14 cellular contexts compared by ENCODE assay signal in the genomic region with DNA sequence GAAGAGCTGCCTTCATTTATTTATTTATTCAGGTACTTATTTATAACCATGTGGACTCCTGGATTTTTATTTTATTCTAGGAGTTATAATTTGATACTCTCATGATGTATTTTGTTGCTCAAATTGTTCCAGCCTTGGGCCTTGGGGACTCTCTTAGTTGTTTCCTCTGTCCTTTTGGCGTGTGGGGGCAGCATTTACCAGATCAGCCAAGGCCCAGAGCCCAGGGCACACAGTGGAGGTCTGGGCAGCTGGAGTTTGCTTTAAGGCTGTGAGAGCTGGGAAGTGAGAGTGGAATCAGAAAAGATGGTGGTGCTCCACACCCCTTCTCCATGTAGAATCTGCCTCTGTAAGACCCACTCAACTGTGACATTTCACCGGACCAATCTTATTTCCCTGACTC.
DNase-seq lines count a peak whose midpoint lies in the region; ATAC-seq and TF ChIP-seq lines count a peak whose summit lies in the region.
"Had no signal": no experiment of that assay in that cellular context is flagged by ENCODE, and none has a peak within 500 bp of the region (broad histone marks: within the 10 kb centered on the region; RNA-seq: fewer than 3 reads in every experiment).

No MANE protein-coding gene starts in this region.

- no peak overlapping the region for H4K8ac ChIP-seq in IMR-90 (ENCODE audit: low read depth in 2 of 2, low read length in 2 of 2)
- H4K8ac ChIP-seq in mesenchymal stem cell (ENCODE audit: low read length) = no peak overlapping the region

- no peaks in the 10 kb centered on the region for H4K20me1 ChIP-seq in IMR-90 (ENCODE audit: insufficient read depth, low read length)

- H3K36me3 ChIP-seq in IMR-90 (ENCODE audit: control insufficient read depth, insufficient read depth, low read length) (no peaks in the 10 kb centered on the region), esophagus muscularis mucosa (no peaks in the 10 kb centered on the region), vagina (no peaks in the 10 kb centered on the region), mesenchymal stem cell (ENCODE audit: control insufficient read depth in 1 of 2, insufficient read depth in 2 of 2, low read depth in 1 of 2, low read length in 2 of 2) (no peaks in the 10 kb centered on the region)
- H3K36me3 ChIP-seq: gastrocnemius medialis, SJCRH30, transverse colon had no signal

- H2BK120ac ChIP-seq in IMR-90 (ENCODE audit: low read depth, low read length) (no peak overlapping the region), mesenchymal stem cell (ENCODE audit: low read depth, low read length) (no peak overlapping the region)

- H3K9ac ChIP-seq in IMR-90 (ENCODE audit: low read depth, low read length) (no peak overlapping the region), mesenchymal stem cell (ENCODE audit: low read length) (no peak overlapping the region)
- H3K9ac ChIP-seq: KMS-11 had no signal

- no peaks in the 10 kb centered on the region for H3K9me3 ChIP-seq in IMR-90 (ENCODE audit: control insufficient read depth, insufficient read depth, low read length)
- H3K9me3 ChIP-seq in esophagus muscularis mucosa = no peaks in the 10 kb centered on the region
- no peaks in the 10 kb centered on the region for H3K9me3 ChIP-seq in vagina
- H3K9me3 ChIP-seq in mesenchymal stem cell (ENCODE audit: control insufficient read depth, low read length) = no peaks in the 10 kb centered on the region
- H3K9me3 ChIP-seq: gastrocnemius medialis, SJCRH30, transverse colon had no signal

- no peak for DNase-seq in AG09319 (ENCODE audit: extremely low read depth, low read depth)
- no peak for DNase-seq in IMR-90
- DNase-seq in esophagus muscularis mucosa (ENCODE audit: extremely low spot score) = no peak
- peak; percentile 24 for DNase-seq in myocyte (ENCODE audit: low read depth)
- no peak for DNase-seq in KBM-7
- DNase-seq in SW 1271 (lab: John Stamatoyannopoulos, UW) = no peak
- no peak for DNase-seq in vagina (ENCODE audit: extremely low spot score in 2 of 2)
- DNase-seq in mesenchymal stem cell = no peak
- DNase-seq: NCI-H226, transverse colon had no signal

- peak; percentile 6 for TF ChIP-seq CTCF in AG09319 (IDR thresholded peaks at IDR 0.05; ENCODE audit: low read depth, low read length)
- peak; percentile 30; the same call in 1 of the 2 replicates for TF ChIP-seq CTCF in IMR-90 (conservative IDR thresholded peaks at IDR 0.05; ENCODE audit: low read depth, low read length)
- TF ChIP-seq CTCF in esophagus muscularis mucosa (IDR thresholded peaks at IDR 0.05) = no peak
- no peak for TF ChIP-seq CTCF in vagina (IDR thresholded peaks at IDR 0.05)

- no peak overlapping the region for H4K5ac ChIP-seq in IMR-90 (ENCODE audit: low read depth, low read length)

- 0 out of 2 replicates have a peak, but pooled peaks cover 3% of the 10 kb centered on the region for H3K9me1 ChIP-seq in IMR-90 (ENCODE audit: insufficient read depth, low read length)

- no peak overlapping the region for H3K18ac ChIP-seq in IMR-90 (ENCODE audit: low read depth, low read length)
- no peak overlapping the region for H3K18ac ChIP-seq in mesenchymal stem cell (ENCODE audit: low read depth in 1 of 2, low read length in 2 of 2)

- peak; percentile 34 for TF ChIP-seq RAD21 in IMR-90 (IDR thresholded peaks at IDR 0.05; ENCODE audit: low read length)

- no peak overlapping the region for H3K4me2 ChIP-seq in IMR-90 (ENCODE audit: low read depth, low read length)
- no peak overlapping the region for H3K4me2 ChIP-seq in mesenchymal stem cell (ENCODE audit: low read length, poor library complexity, severe bottlenecking)
- H3K4me2 ChIP-seq: KMS-11 had no signal

- H4K91ac ChIP-seq in IMR-90 (ENCODE audit: insufficient read depth, low read depth, low read length) = no peak overlapping the region
- H4K91ac ChIP-seq in mesenchymal stem cell (ENCODE audit: low read length) = no peak overlapping the region

- no peak overlapping the region for H2AK9ac ChIP-seq in IMR-90 (replicated peaks; ENCODE audit: low read depth, low read length, poor library complexity)

- no peak overlapping the region for H3K4me3 ChIP-seq in IMR-90 (ENCODE audit: insufficient read depth, low read depth, low read length)
- H3K4me3 ChIP-seq in esophagus muscularis mucosa = no peak overlapping the region
- no peak overlapping the region for H3K4me3 ChIP-seq in vagina
- H3K4me3 ChIP-seq in mesenchymal stem cell (ENCODE audit: insufficient read depth in 1 of 2, low read depth in 1 of 2, low read length in 2 of 2) = no peak overlapping the region
- H3K4me3 ChIP-seq: gastrocnemius medialis, SJCRH30, transverse colon had no signal

- H2BK5ac ChIP-seq in IMR-90 (ENCODE audit: low read depth, low read length, poor library complexity, severe bottlenecking) = no peak overlapping the region
- no peak overlapping the region for H2BK5ac ChIP-seq in mesenchymal stem cell (ENCODE audit: low read depth, low read length, poor library complexity, severe bottlenecking)

- dilution Hi-C loops in IMR-90 (cut with HindIII; ENCODE audit: low sequenced_read_pairs, unreplicated experiment) = no loop called here

- H3K4me1 ChIP-seq in IMR-90 (ENCODE audit: control insufficient read depth, insufficient read depth, low read length) (peaks cover 2% of the 10 kb centered on the region; the same call in 1 of the 2 replicates), esophagus muscularis mucosa (peaks cover 22 to 59% (median 54%) of the 10 kb centered on the region in 4 donors), vagina (peaks cover 13% of the 10 kb centered on the region), mesenchymal stem cell (ENCODE audit: control insufficient read depth, insufficient read depth, low read depth, low read length) (peaks cover 20% of the 10 kb centered on the region)
- H3K4me1 ChIP-seq: SJCRH30 had no signal

- WGBS in IMR-90 (ENCODE audit: extremely low coverage in 2 of 2, insufficient read length in 1 of 2), 2 experiments = no CpG with 5 or more reads among the region's 2 CpGs
- WGBS in esophagus muscularis mucosa = 74% methylated on average over 2 of the region's 2 CpGs
- 53% methylated on average over 1 of the region's 2 CpGs for WGBS in mesenchymal stem cell

- H2BK15ac ChIP-seq in IMR-90 (ENCODE audit: low read depth, low read length) = no peak overlapping the region
- no peak overlapping the region for H2BK15ac ChIP-seq in mesenchymal stem cell (ENCODE audit: low read depth, poor library complexity, severe bottlenecking)

- ATAC-seq in IMR-90 (ENCODE audit: low read depth) = no peak; the same call in 1 of the 2 replicates
- ATAC-seq: gastrocnemius medialis, left lobe of liver had no signal

- H3K27me3 ChIP-seq in IMR-90 (ENCODE audit: control insufficient read depth, insufficient read depth, low read length) (peaks cover 30% of the 10 kb centered on the region), esophagus muscularis mucosa (no peaks in the 10 kb centered on the region), vagina (no peaks in the 10 kb centered on the region), mesenchymal stem cell (ENCODE audit: control insufficient read depth in 1 of 2, insufficient read depth in 1 of 2, low read length in 2 of 2) (peaks cover 0 to 7% of the 10 kb centered on the region in 2 experiments)
- H3K27me3 ChIP-seq: gastrocnemius medialis, SJCRH30, transverse colon had no signal

- CTCF ChIA-PET in IMR-90 (lab: Yijun Ruan, JAX) = no interaction called here

- no peak overlapping the region; the same call in 1 of the 2 replicates for H2BK20ac ChIP-seq in IMR-90 (ENCODE audit: low read depth, low read length)

- no peak overlapping the region for H2BK12ac ChIP-seq in mesenchymal stem cell (ENCODE audit: low read length in 2 of 2)

- H3K27ac ChIP-seq in IMR-90 (ENCODE audit: insufficient read depth, low read length) = no peak overlapping the region
- H3K27ac ChIP-seq in esophagus muscularis mucosa (replicated peaks in 1 of 4) = peak overlapping the region; percentile 32 to 60 (median 48)
- no peak overlapping the region for H3K27ac ChIP-seq in vagina
- H3K27ac ChIP-seq in mesenchymal stem cell (ENCODE audit: low read length, poor library complexity, severe bottlenecking) = no peak overlapping the region
- H3K27ac ChIP-seq: KMS-11, SJCRH30 had no signal

- in situ Hi-C loops in IMR-90 (cut with MboI; ENCODE audit: low sequenced_read_pairs) = no loop called here
- in situ Hi-C loops in KBM-7 (cut with MboI; ENCODE audit: low pct_unique_long_range_greater_than_20kb, low sequenced_read_pairs) = no loop called here

- no peak overlapping the region for H3K23ac ChIP-seq in IMR-90 (ENCODE audit: low read depth, low read length)
- H3K23ac ChIP-seq in mesenchymal stem cell (ENCODE audit: low read length in 2 of 2) = no peak overlapping the region

- H3K4ac ChIP-seq in IMR-90 (ENCODE audit: low read depth, low read length) = no peak overlapping the region
- no peak overlapping the region for H3K4ac ChIP-seq in mesenchymal stem cell (ENCODE audit: low read depth in 1 of 2, low read length in 2 of 2)

- intact Hi-C loops in IMR-90 (cut with micrococcal nuclease) (no loop called here), esophagus muscularis mucosa (cut with DNase I) (no loop called here), vagina (cut with DNase I) (no loop called here)

- POLR2A ChIA-PET in IMR-90 (lab: Charles Lee; ENCODE audit: unreplicated experiment) = no interaction called here

- no peak for TF ChIP-seq EP300 in esophagus muscularis mucosa (IDR thresholded peaks at IDR 0.05)

- H3K56ac ChIP-seq in IMR-90 (ENCODE audit: extremely low read depth, insufficient read depth, low read length) = no peak overlapping the region

- no peak for TF ChIP-seq POLR2A in IMR-90 (IDR thresholded peaks at IDR 0.05; ENCODE audit: low read depth, low read length)
- TF ChIP-seq POLR2A in esophagus muscularis mucosa (IDR thresholded peaks at IDR 0.05; ENCODE audit: low read depth) = no peak
- TF ChIP-seq POLR2A in vagina (IDR thresholded peaks at IDR 0.05) = no peak

- H2AFZ ChIP-seq in IMR-90 (replicated peaks; ENCODE audit: low read length, poor library complexity) (no peak overlapping the region), mesenchymal stem cell (ENCODE audit: low read depth, low read length) (no peak overlapping the region)

- H3K79me1 ChIP-seq in IMR-90 (ENCODE audit: low read depth in 1 of 2, low read length in 2 of 2) (no peaks in the 10 kb centered on the region), mesenchymal stem cell (replicated peaks; ENCODE audit: low read length, poor library complexity, severe bottlenecking) (no peaks in the 10 kb centered on the region)

- no peak overlapping the region for H3K14ac ChIP-seq in IMR-90 (replicated peaks; ENCODE audit: low read depth, low read length)
- no peak overlapping the region for H3K14ac ChIP-seq in mesenchymal stem cell (ENCODE audit: low read length in 2 of 2)

- H2AK5ac ChIP-seq in IMR-90 (ENCODE audit: low read depth, low read length) (no peak overlapping the region), mesenchymal stem cell (ENCODE audit: low read length, severe bottlenecking) (no peak overlapping the region)

- no TSS peak for BruUV-seq in IMR-90 (replicated peaks; lab: Mats Ljungman, UMichigan)

TF ChIP-seq in IMR-90, 13 proteins besides CTCF, POLR2A, EP300 and RAD21 (continues in another document):
- TF ChIP-seq FOS (IDR thresholded peaks at IDR 0.05; ENCODE audit: low read depth, low read length) = no peak
- 0 out of 2 replicates have a peak, but pooled peaks have one; percentile 13 for TF ChIP-seq SMC3 (IDR thresholded peaks at IDR 0.05; ENCODE audit: low read depth, low read length)
- no peak for TF ChIP-seq MAZ (IDR thresholded peaks at IDR 0.05; ENCODE audit: borderline replicate concordance, low read depth, low read length)
- no peak for TF ChIP-seq CHD1 (IDR thresholded peaks at IDR 0.05; ENCODE audit: low read depth, low read length)

Comparison
In these comparisons a context has a peak if more than half of its experiments do, and no peak if none do; other contexts are left out.
1. CTCF ChIP-seq: peak in AG09319 (single experiment) and IMR-90 (single experiment); none in esophagus muscularis mucosa (0 of 3) and vagina (0 of 3).
2. H3K27ac ChIP-seq: peak in esophagus muscularis mucosa (4 of 4); none in IMR-90 (single experiment), vagina (single experiment) and mesenchymal stem cell (single experiment).